In genomic region chr2:33181466-33181865, GRCh38 we compare ENCODE assay signal across 25 cellular contexts.
"Had no signal": no experiment of that assay in that cellular context is flagged by ENCODE, and none has a peak within 500 bp of the region (broad histone marks: within the 10 kb centered on the region; RNA-seq: fewer than 3 reads in every experiment).

No MANE protein-coding gene starts in this region.

- ATAC-seq: effector memory CD8-positive, alpha-beta T cell; gastroesophageal sphincter; lower lobe of right lung; natural killer cell treated with Interleukin-12 subunit alpha and Interleukin-12 subunit beta and Interleukin-15 and Interleukin-18, amount 100 ng/mL, for 72 hours; psoas muscle; right lobe of liver; stimulated activated naive B cell treated with anti-CD40 and anti-IgM and Interleukin-4, amounts not matched to agents 10 μg/mL and 1 μg/mL and 100 μg/mL, for 72 hours; stimulated activated naive CD8-positive, alpha-beta T cell treated with anti-CD3 and anti-CD28 coated beads, Interleukin-15, amount 100 ng/mL, for 72 hours had no signal

- H3K9me3 ChIP-seq: esophagus squamous epithelium, gastroesophageal sphincter, left ventricle myocardium inferior, lower lobe of right lung, psoas muscle, right lobe of liver, testis had no signal

- H3K4me1 ChIP-seq: esophagus squamous epithelium, lower lobe of right lung, neural progenitor cell, parathyroid adenoma, psoas muscle, right lobe of liver, testis had no signal

- H3K36me3 ChIP-seq: esophagus squamous epithelium, lower lobe of right lung, neural progenitor cell, right lobe of liver had no signal

- H3K4me2 ChIP-seq: neural progenitor cell had no signal

- H3K4me3 Mint-ChIP-seq: dendritic cell treated with granulocyte-macrophage colony-stimulating factor and Interleukin-4, amounts not matched to agents 40 ng/mL and 50 ng/mL, for 4 days; effector memory CD8-positive, alpha-beta T cell; immature natural killer cell; natural killer cell treated with Interleukin-12 subunit alpha and Interleukin-12 subunit beta and Interleukin-15 and Interleukin-18, amount 100 ng/mL, for 72 hours; neural progenitor cell; stimulated activated naive B cell treated with anti-CD40 and anti-IgM and Interleukin-4, amounts not matched to agents 10 μg/mL and 1 μg/mL and 100 μg/mL, for 72 hours; stimulated activated naive CD8-positive, alpha-beta T cell treated with anti-CD3 and anti-CD28 coated beads, Interleukin-15, amount 100 ng/mL, for 72 hours; type B pancreatic cell had no signal

- H3K4me3 ChIP-seq: esophagus squamous epithelium, gastroesophageal sphincter, left ventricle myocardium inferior, lower lobe of right lung, neural progenitor cell, psoas muscle, right lobe of liver, testis had no signal

- H3K36me3 Mint-ChIP-seq: natural killer cell treated with Interleukin-12 subunit alpha and Interleukin-12 subunit beta and Interleukin-15 and Interleukin-18, amount 100 ng/mL, for 72 hours; neural progenitor cell; stimulated activated naive B cell treated with anti-CD40 and anti-IgM and Interleukin-4, amounts not matched to agents 10 μg/mL and 1 μg/mL and 100 μg/mL, for 72 hours had no signal

- H3K4me1 Mint-ChIP-seq: immature natural killer cell; neural progenitor cell; stimulated activated naive B cell treated with anti-CD40 and anti-IgM and Interleukin-4, amounts not matched to agents 10 μg/mL and 1 μg/mL and 100 μg/mL, for 72 hours; stimulated activated naive CD8-positive, alpha-beta T cell treated with anti-CD3 and anti-CD28 coated beads, Interleukin-15, amount 100 ng/mL, for 72 hours had no signal

- H3K27ac ChIP-seq: esophagus squamous epithelium, gastroesophageal sphincter, left ventricle myocardium inferior, lower lobe of right lung, neural progenitor cell, parathyroid adenoma, psoas muscle, right lobe of liver, testis had no signal

- H3K79me2 ChIP-seq: parathyroid adenoma had no signal

- H3K27me3 Mint-ChIP-seq: dendritic cell treated with granulocyte-macrophage colony-stimulating factor and Interleukin-4, amounts not matched to agents 40 ng/mL and 50 ng/mL, for 4 days; effector memory CD8-positive, alpha-beta T cell; natural killer cell treated with Interleukin-12 subunit alpha and Interleukin-12 subunit beta and Interleukin-15 and Interleukin-18, amount 100 ng/mL, for 72 hours; stimulated activated naive B cell treated with anti-CD40 and anti-IgM and Interleukin-4, amounts not matched to agents 10 μg/mL and 1 μg/mL and 100 μg/mL, for 72 hours; stimulated activated naive CD8-positive, alpha-beta T cell treated with anti-CD3 and anti-CD28 coated beads, Interleukin-15, amount 100 ng/mL, for 72 hours; type B pancreatic cell had no signal

- H2AFZ ChIP-seq: neural progenitor cell, parathyroid adenoma had no signal

- DNase-seq: effector memory CD8-positive, alpha-beta T cell; esophagus squamous epithelium; foreskin fibroblast; glutamatergic neuron; immature natural killer cell; left ventricle myocardium inferior; lower lobe of right lung; mesenchymal stem cell; midbrain; nucleus accumbens; psoas muscle; retina; right lobe of liver; stimulated activated CD4-positive, alpha-beta T cell treated with anti-CD3 and anti-CD28 coated beads, Interleukin-15, amount 100 ng/mL, for 24 hours; stimulated activated CD4-positive, alpha-beta T cell treated with anti-CD3 and anti-CD28 coated beads, Interleukin-1b, Interleukin-23, amount 100 ng/mL, for 48 hours; stimulated activated CD4-positive, alpha-beta T cell treated with anti-CD3 and anti-CD28 coated beads, Interleukin-4, amount 100 ng/mL, for 4 hours; stimulated activated naive B cell treated with anti-CD40 and anti-IgM and Interleukin-4, amounts not matched to agents 10 μg/mL and 1 μg/mL and 100 μg/mL, for 72 hours; stimulated activated naive CD8-positive, alpha-beta T cell treated with anti-CD3 and anti-CD28 coated beads, Interleukin-15, amount 100 ng/mL, for 72 hours; testis had no signal

- H3K27me3 ChIP-seq: esophagus squamous epithelium, gastroesophageal sphincter, neural progenitor cell, right lobe of liver, testis had no signal

- H3K9ac ChIP-seq: neural progenitor cell, parathyroid adenoma had no signal

- H3K9me3 Mint-ChIP-seq: dendritic cell treated with granulocyte-macrophage colony-stimulating factor and Interleukin-4, amounts not matched to agents 40 ng/mL and 50 ng/mL, for 4 days; effector memory CD8-positive, alpha-beta T cell; immature natural killer cell; natural killer cell treated with Interleukin-12 subunit alpha and Interleukin-12 subunit beta and Interleukin-15 and Interleukin-18, amount 100 ng/mL, for 72 hours; neural progenitor cell; stimulated activated naive CD8-positive, alpha-beta T cell treated with anti-CD3 and anti-CD28 coated beads, Interleukin-15, amount 100 ng/mL, for 72 hours; type B pancreatic cell had no signal

- H3K27ac Mint-ChIP-seq: dendritic cell treated with granulocyte-macrophage colony-stimulating factor and Interleukin-4, amounts not matched to agents 40 ng/mL and 50 ng/mL, for 4 days; effector memory CD8-positive, alpha-beta T cell; immature natural killer cell; natural killer cell treated with Interleukin-12 subunit alpha and Interleukin-12 subunit beta and Interleukin-15 and Interleukin-18, amount 100 ng/mL, for 72 hours; neural progenitor cell; stimulated activated naive B cell treated with anti-CD40 and anti-IgM and Interleukin-4, amounts not matched to agents 10 μg/mL and 1 μg/mL and 100 μg/mL, for 72 hours; stimulated activated naive CD8-positive, alpha-beta T cell treated with anti-CD3 and anti-CD28 coated beads, Interleukin-15, amount 100 ng/mL, for 72 hours; type B pancreatic cell had no signal
